In genomic region chr6:158818008-158818579, GRCh38 we compare ENCODE assay signal across 2 cellular contexts.
TF ChIP-seq lines count a peak whose summit lies in the region.

No MANE protein-coding gene starts in this region.

TF ChIP-seq in Ishikawa, 13 proteins besides CTCF, POLR2A, EP300 and RAD21 (continued from another document):
- no peak for TF ChIP-seq REST (IDR thresholded peaks at IDR 0.05; ENCODE audit: low read depth)
- 0 out of 2 replicates have a peak, but pooled peaks have one; percentile 36 for TF ChIP-seq YY1 (IDR thresholded peaks at IDR 0.05; ENCODE audit: low read depth)
- no peak for TF ChIP-seq FOXM1 (IDR thresholded peaks at IDR 0.05; ENCODE audit: borderline replicate concordance, low read depth)
- peak; percentile 68 for TF ChIP-seq MAX (IDR thresholded peaks at IDR 0.05)
TF ChIP-seq in Ishikawa: peak in this region for 5.

TF ChIP-seq in SK-N-SH, 30 proteins besides CTCF, POLR2A, EP300 and RAD21 (continued from another document):
- TF ChIP-seq REST (IDR thresholded peaks at IDR 0.05; ENCODE audit: low read depth, low read length) (no peak), ELF1 (IDR thresholded peaks at IDR 0.05) (no peak), IRF3 (IDR thresholded peaks at IDR 0.05; ENCODE audit: low read depth, low read length) (no peak), TAF1 (IDR thresholded peaks at IDR 0.05; ENCODE audit: borderline replicate concordance, low read depth, low read length) (peak; percentile 74; the same call in 1 of the 2 replicates), MAX (IDR thresholded peaks at IDR 0.05; ENCODE audit: low read depth) (peak; percentile 60), SIN3A (IDR thresholded peaks at IDR 0.05; ENCODE audit: borderline replicate concordance, low read depth, low read length) (peak; percentile 60; the same call in 1 of the 2 replicates), PBX3 (IDR thresholded peaks at IDR 0.05) (no peak), MEF2A (IDR thresholded peaks at IDR 0.05; ENCODE audit: borderline replicate concordance, low read depth) (no peak), RXRA (IDR thresholded peaks at IDR 0.05; ENCODE audit: borderline replicate concordance, low read depth) (no peak), MXI1 (IDR thresholded peaks at IDR 0.05; ENCODE audit: low read depth, low read length) (no peak), RCOR1 (IDR thresholded peaks at IDR 0.05; ENCODE audit: low read length) (no peak), YY1 (IDR thresholded peaks at IDR 0.05; ENCODE audit: low read depth) (no peak), EZH2phosphoT487 (IDR thresholded peaks at IDR 0.05; ENCODE audit: borderline replicate concordance, low read depth) (no peak), NRF1 (IDR thresholded peaks at IDR 0.05; ENCODE audit: low read depth, low read length) (no peak), TEAD4 (IDR thresholded peaks at IDR 0.05; ENCODE audit: borderline replicate concordance, insufficient read depth) (no peak), FOXJ3 (CRISPR knock-in tag; IDR thresholded peaks at IDR 0.05) (no peak), JUND (IDR thresholded peaks at IDR 0.05) (peak; percentile 47), GABPA (IDR thresholded peaks at IDR 0.05; ENCODE audit: low read depth) (no peak), USF2 (IDR thresholded peaks at IDR 0.05; ENCODE audit: borderline replicate concordance, low read depth, low read length) (no peak), FOSL2 (IDR thresholded peaks at IDR 0.05; ENCODE audit: borderline replicate concordance, low read depth) (peak; percentile 71), TCF12 (IDR thresholded peaks at IDR 0.05) (no peak), ZBTB33 (IDR thresholded peaks at IDR 0.05; ENCODE audit: borderline replicate concordance, low read depth) (no peak)
